ENCODE assay signal across 20 cellular contexts in the genomic region with DNA sequence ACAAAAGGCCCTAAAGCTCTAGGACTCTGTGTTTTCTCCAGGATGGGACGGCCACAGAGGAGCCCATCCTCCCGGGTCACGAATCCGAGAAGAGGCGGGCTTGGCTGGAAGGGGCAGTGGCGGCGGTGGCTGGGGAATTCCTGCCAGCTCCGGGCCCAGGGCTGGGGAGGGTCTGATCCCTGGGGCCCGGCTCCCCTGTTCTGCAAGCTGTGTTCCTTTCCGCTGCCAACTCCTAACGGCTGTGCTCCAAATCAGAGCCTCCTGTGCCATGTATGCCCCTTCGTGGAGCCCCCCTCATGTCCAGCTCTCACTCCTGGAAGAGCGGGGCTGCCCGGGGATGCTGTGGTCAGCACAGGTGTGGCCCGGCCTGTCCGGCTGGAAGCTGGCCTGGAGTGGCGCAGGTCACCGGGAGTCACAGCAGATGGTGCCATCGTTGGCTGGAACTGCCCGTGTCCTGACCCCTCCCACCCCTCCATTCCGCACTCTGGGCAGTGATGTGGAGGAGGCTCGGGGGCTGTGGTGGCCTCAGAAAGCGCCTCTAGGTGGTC.
A peak's percentile ranks its signal among the peaks of the same experiment; 100 is the strongest.
DNase-seq lines count a peak whose midpoint lies in the region; ATAC-seq, FAIRE-seq and TF ChIP-seq lines count a peak whose summit lies in the region.
"Had no signal": no experiment of that assay in that cellular context is flagged by ENCODE, and none has a peak within 500 bp of the region (broad histone marks: within the 10 kb centered on the region; RNA-seq: fewer than 3 reads in every experiment).

No MANE protein-coding gene starts in this region.

- no peaks in the 10 kb centered on the region for H3F3A ChIP-seq in GM23338 (replicated peaks; ENCODE audit: low read depth)

- CTCF ChIA-PET in activated CD4-positive, alpha-beta memory T cell treated with anti-CD3 and anti-CD28 coated beads for 36 hours (lab: Charles Lee), result no interaction called here

- H4K20me1 ChIP-seq in GM23338 (replicated peaks; ENCODE audit: insufficient read depth), result no peaks in the 10 kb centered on the region; the same call in 1 of the 2 replicates

- no peak overlapping the region for H4K8ac ChIP-seq in neuronal stem cell (ENCODE audit: low read depth, low read length)

- H3K27ac Mint-ChIP-seq in GM23338, result no peak overlapping the region
- no peak overlapping the region for H3K27ac Mint-ChIP-seq in activated CD4-positive, alpha-beta memory T cell treated with anti-CD3 and anti-CD28 coated beads for 36 hours
- H3K27ac Mint-ChIP-seq: B cell; CD8-positive, alpha-beta T cell; IgD-negative memory B cell had no signal

- peaks cover 5% of the 10 kb centered on the region; the same call in 2 of the 3 replicates for H3K4me1 Mint-ChIP-seq in GM23338
- no peaks in the 10 kb centered on the region for H3K4me1 Mint-ChIP-seq in activated CD4-positive, alpha-beta memory T cell treated with anti-CD3 and anti-CD28 coated beads for 36 hours (ENCODE audit: low read depth)
- H3K4me1 Mint-ChIP-seq: CD14-positive monocyte had no signal

- peaks cover 16% of the 10 kb centered on the region for H3K27me3 Mint-ChIP-seq in GM23338 (ENCODE audit: insufficient read depth, low read depth, poor library complexity)
- no peaks in the 10 kb centered on the region for H3K27me3 Mint-ChIP-seq in activated CD4-positive, alpha-beta memory T cell treated with anti-CD3 and anti-CD28 coated beads for 36 hours

- H3K4ac ChIP-seq in neuronal stem cell (ENCODE audit: low read length), result no peak overlapping the region

- WGBS in neuronal stem cell (ENCODE audit: extremely low coverage in 2 of 2, insufficient read length in 2 of 2, insufficient replicate concordance in 1 of 2), 2 donors, result no CpG with 5 or more reads among the region's 23 CpGs

- H2BK120ac ChIP-seq in neuronal stem cell (ENCODE audit: low read depth, low read length), result no peak overlapping the region

- H3K27ac ChIP-seq in GM23338 (ENCODE audit: low read depth), result no peak overlapping the region
- no peak overlapping the region for H3K27ac ChIP-seq in kidney (ENCODE audit: low read depth in 2 of 2, low read length in 2 of 2)
- no peak overlapping the region for H3K27ac ChIP-seq in neuronal stem cell (replicated peaks; ENCODE audit: low read length)
- H3K27ac ChIP-seq in upper lobe of right lung, result peak overlapping the region; percentile 78

- H3K18ac ChIP-seq in neuronal stem cell (ENCODE audit: low read length), result peak overlapping the region; percentile 73

- H3K9ac ChIP-seq in kidney (ENCODE audit: low read length in 2 of 2) (no peak overlapping the region), neuronal stem cell (ENCODE audit: low read depth, low read length, poor library complexity) (no peak overlapping the region)

- H3K4me2 ChIP-seq in GM23338 (no peak overlapping the region), neuronal stem cell (ENCODE audit: insufficient read depth, low read length, poor library complexity, severe bottlenecking) (no peak overlapping the region)

- POLR2A ChIA-PET in activated CD4-positive, alpha-beta memory T cell treated with anti-CD3 and anti-CD28 coated beads for 36 hours (lab: Charles Lee), result no interaction called here

- no peak overlapping the region for H2BK15ac ChIP-seq in neuronal stem cell (ENCODE audit: low read length)

- ATAC-seq in GM23338 (peak; percentile 18; the same call in 2 of the 3 replicates), upper lobe of right lung (no peak)
- ATAC-seq: CD8-positive, alpha-beta T cell had no signal

- no peaks in the 10 kb centered on the region for H3K9me2 ChIP-seq in GM23338 (ENCODE audit: insufficient read depth)

- H2BK5ac ChIP-seq in neuronal stem cell (ENCODE audit: low read length), result no peak overlapping the region

- H3K4me3 ChIP-seq in GM23338 (no peak overlapping the region), kidney (ENCODE audit: low read length in 2 of 2) (no peak overlapping the region), neuronal stem cell (ENCODE audit: low read length in 2 of 2) (no peak overlapping the region), upper lobe of right lung (no peak overlapping the region)

- no peak overlapping the region for H2BK12ac ChIP-seq in neuronal stem cell (ENCODE audit: low read length)

- peak overlapping the region; percentile 86 for H3K14ac ChIP-seq in neuronal stem cell (ENCODE audit: low read length)

- TF ChIP-seq CTCF in GM23338 (conservative IDR thresholded peaks at IDR 0.05; ENCODE audit: low read depth in 2 of 2) (no peak), kidney (IDR thresholded peaks at IDR 0.05; ENCODE audit: borderline replicate concordance, extremely low read depth, insufficient read depth) (no peak), upper lobe of right lung (IDR thresholded peaks at IDR 0.05) (no peak)

- H3K4me1 ChIP-seq in GM23338 (ENCODE audit: insufficient read depth), result no peaks in the 10 kb centered on the region
- H3K4me1 ChIP-seq in kidney (ENCODE audit: control insufficient read depth in 1 of 2, insufficient read depth in 1 of 2, low read depth in 1 of 2, low read length in 2 of 2), result no peaks in the 10 kb centered on the region
- H3K4me1 ChIP-seq in neuronal stem cell (ENCODE audit: control insufficient read depth in 2 of 2, insufficient read depth in 1 of 2, low read depth in 1 of 2, low read length in 2 of 2), result no peaks in the 10 kb centered on the region
- H3K4me1 ChIP-seq in upper lobe of right lung, result no peaks in the 10 kb centered on the region

- no peaks in the 10 kb centered on the region for H3K36me3 ChIP-seq in GM23338 (ENCODE audit: insufficient read depth)
- peaks cover 2 to 6% of the 10 kb centered on the region in 2 donors for H3K36me3 ChIP-seq in kidney (ENCODE audit: control insufficient read depth in 1 of 2, insufficient read depth in 2 of 2, low read length in 2 of 2)
- H3K36me3 ChIP-seq in neuronal stem cell (replicated peaks in 1 of 2; ENCODE audit: control insufficient read depth in 2 of 2, insufficient read depth in 2 of 2, low read length in 2 of 2), result peaks cover 11 to 46% of the 10 kb centered on the region in 2 donors
- H3K36me3 ChIP-seq in upper lobe of right lung, result peaks cover 30% of the 10 kb centered on the region

- H3K23ac ChIP-seq in neuronal stem cell (ENCODE audit: low read depth, low read length, poor library complexity), result peak overlapping the region; percentile 62

- intact Hi-C loops in kidney (cut with DNase I), result no loop called here
- intact Hi-C loops in upper lobe of right lung (cut with DNase I), result no loop called here
- intact Hi-C loops in activated CD4-positive, alpha-beta memory T cell treated with anti-CD3 and anti-CD28 coated beads for 36 hours (cut with micrococcal nuclease), result no loop called here

- peaks cover 8% of the 10 kb centered on the region for H3K36me3 Mint-ChIP-seq in GM23338 (ENCODE audit: low read depth)
- no peaks in the 10 kb centered on the region for H3K36me3 Mint-ChIP-seq in activated CD4-positive, alpha-beta memory T cell treated with anti-CD3 and anti-CD28 coated beads for 36 hours
- H3K36me3 Mint-ChIP-seq: CD14-positive monocyte; CD8-positive, alpha-beta T cell; IgD-negative memory B cell had no signal

- no peak overlapping the region for H2AFZ ChIP-seq in GM23338
- no peak overlapping the region for H2AFZ ChIP-seq in neuronal stem cell (ENCODE audit: low read length)

- H3K9me3 ChIP-seq in kidney (ENCODE audit: control insufficient read depth in 1 of 2, low read length in 2 of 2) (no peaks in the 10 kb centered on the region), neuronal stem cell (replicated peaks in 1 of 2; ENCODE audit: control insufficient read depth in 2 of 2, insufficient read depth in 1 of 2, low read depth in 1 of 2, low read length in 2 of 2) (no peaks in the 10 kb centered on the region), upper lobe of right lung (no peaks in the 10 kb centered on the region)

- H3K79me1 ChIP-seq in neuronal stem cell (ENCODE audit: low read depth, low read length), result no peaks in the 10 kb centered on the region

- no peak for DNase-seq in GM23338 (ENCODE audit: low spot score)
- peak; percentile 60 for DNase-seq in kidney
- no peak for DNase-seq in neuronal stem cell (ENCODE audit: low spot score)
- no peak for DNase-seq in upper lobe of right lung
- no peak for DNase-seq in activated CD4-positive, alpha-beta memory T cell treated with anti-CD3 and anti-CD28 coated beads for 36 hours
- no peak for DNase-seq in SIG-M5 treated with dmso at 0.1 percent for 504 hours (lab: John Stamatoyannopoulos, UW; ENCODE audit: unreplicated experiment)
- no peak for DNase-seq in T-helper 9 cell
- DNase-seq: CD8-positive, alpha-beta T cell; COR-L47; DMS153; DMS79 treated with DMSO at 0.1 percent for 48 hours; EL had no signal

- H3K79me2 ChIP-seq in GM23338 (replicated peaks; ENCODE audit: insufficient read depth), result no peaks in the 10 kb centered on the region

- no peak overlapping the region for H2AK5ac ChIP-seq in neuronal stem cell (ENCODE audit: low read depth, low read length)

- H3K27me3 ChIP-seq in GM23338 (ENCODE audit: insufficient read depth) (no peaks in the 10 kb centered on the region), neuronal stem cell (ENCODE audit: control insufficient read depth in 3 of 3, insufficient read depth in 3 of 3, low read depth in 1 of 3, low read length in 3 of 3) (no peaks in the 10 kb centered on the region), upper lobe of right lung (no peaks in the 10 kb centered on the region)

- no peak overlapping the region for H3K4me3 Mint-ChIP-seq in GM23338
- H3K4me3 Mint-ChIP-seq in activated CD4-positive, alpha-beta memory T cell treated with anti-CD3 and anti-CD28 coated beads for 36 hours, result no peak overlapping the region
- H3K4me3 Mint-ChIP-seq: B cell; CD14-positive monocyte; CD8-positive, alpha-beta T cell; IgD-negative memory B cell had no signal

- no peaks in the 10 kb centered on the region for H3K9me3 Mint-ChIP-seq in GM23338
- no peaks in the 10 kb centered on the region for H3K9me3 Mint-ChIP-seq in activated CD4-positive, alpha-beta memory T cell treated with anti-CD3 and anti-CD28 coated beads for 36 hours
- H3K9me3 Mint-ChIP-seq: CD8-positive, alpha-beta T cell; IgD-negative memory B cell had no signal

- H4K91ac ChIP-seq in neuronal stem cell (ENCODE audit: low read depth, low read length, poor library complexity), result no peak overlapping the region

- FAIRE-seq in kidney (lab: Jason Lieb, UNC), result no peak
- FAIRE-seq: A204.1, D721Med, G401.6, GM12891, H54 had no signal

TF ChIP-seq in GM23338, 12 proteins besides CTCF, POLR2A, EP300 and RAD21 (continues in another document):
- TF ChIP-seq EZH2phosphoT487 (IDR thresholded peaks at IDR 0.05; ENCODE audit: unreplicated experiment) (no peak), CREB1 (CRISPR knock-in tag; IDR thresholded peaks at IDR 0.05; ENCODE audit: low read depth) (no peak), STAT1 (IDR thresholded peaks at IDR 0.05; ENCODE audit: unreplicated experiment) (no peak), POLR2AphosphoS5 (IDR thresholded peaks at IDR 0.05; ENCODE audit: low read depth) (no peak)
